In the genomic region with DNA sequence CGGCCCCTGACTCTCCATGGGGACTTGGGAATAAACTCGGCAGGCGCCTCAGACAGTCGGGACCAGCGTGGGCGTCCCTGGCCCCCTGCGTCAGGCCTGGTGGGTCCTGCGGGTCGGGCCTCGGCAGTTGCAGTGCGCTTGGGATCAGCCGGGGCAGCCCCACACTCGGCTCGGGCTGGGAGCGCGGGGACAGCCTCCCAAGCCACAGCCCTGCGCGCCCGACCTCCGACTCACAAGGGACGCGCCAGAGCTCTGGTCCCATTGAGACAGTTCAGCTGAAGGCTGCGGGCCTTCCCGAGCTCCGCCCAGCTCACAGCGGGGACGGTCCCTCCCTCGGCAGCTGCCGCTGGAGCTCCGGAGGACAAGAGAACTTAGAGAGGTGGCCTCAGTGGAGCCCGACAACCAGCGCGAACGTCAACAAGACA, we compare ENCODE assay signal across 8 cellular contexts. TPM values are rescaled to one million over a fixed set of nuclear protein-coding genes. Genes with fewer than 3 reads are reported as not detected.
DNase-seq lines count a peak whose midpoint lies in the region; ATAC-seq and TF ChIP-seq lines count a peak whose summit lies in the region.

No MANE protein-coding gene starts in this region.

- POLR2A ChIA-PET in AG04449 (lab: Yijun Ruan, JAX) = no interaction called here

- ATAC-seq in GM18868 (IDR thresholded peaks at IDR 0.05; ENCODE audit: unreplicated experiment) = no peak
- ATAC-seq in left colon = no peak

- DNase-seq in AG04449 (ENCODE audit: low read depth, low spot score) (no peak), GM20000 (ENCODE audit: low spot score) (peak; percentile 66), dermis blood vessel endothelial cell (peak; percentile 22), myocyte (ENCODE audit: low read depth) (peak; percentile 67), RPMI8226 (no peak), left colon (no peak), HuH-7 (ENCODE audit: low spot score) (no peak)

- intact Hi-C loops in left colon (cut with DNase I, micrococcal nuclease) = no loop called here

- CTCF ChIA-PET in AG04449 (lab: Yijun Ruan, JAX) = no interaction called here

- no peak for TF ChIP-seq CTCF in AG04449 (IDR thresholded peaks at IDR 0.05; ENCODE audit: insufficient read depth, low read length, missing control alignments)
- TF ChIP-seq CTCF in GM20000 (IDR thresholded peaks at IDR 0.05; ENCODE audit: extremely low read depth, missing control alignments) = no peak

- peak overlapping the region; percentile 26 for H3K4me3 ChIP-seq in AG04449 (ENCODE audit: low read depth, low read length)

RNA-seq across cellular contexts. Expression of a gene that starts 45.7 kb away (rescaled TPM):
- 1.2 and 4.1 TPM in 2 replicates for total RNA-seq in dermis blood vessel endothelial cell
- 0.88 and 0.96 TPM in 2 replicates for total RNA-seq in myocyte
- polyA plus RNA-seq in myocyte (2012) = 0.23 TPM
- under 1 TPM; 0.28 to 0.64 TPM for total RNA-seq in left colon

Comparison
In these comparisons a context has a peak if more than half of its experiments do, and no peak if none do; other contexts are left out.
1. DNase-seq: peak in GM20000 (single experiment), dermis blood vessel endothelial cell (single experiment) and myocyte (single experiment); none in AG04449 (single experiment), RPMI8226 (single experiment), left colon (0 of 2) and HuH-7 (single experiment).